11 cellular contexts compared by ENCODE assay signal in the genomic region with DNA sequence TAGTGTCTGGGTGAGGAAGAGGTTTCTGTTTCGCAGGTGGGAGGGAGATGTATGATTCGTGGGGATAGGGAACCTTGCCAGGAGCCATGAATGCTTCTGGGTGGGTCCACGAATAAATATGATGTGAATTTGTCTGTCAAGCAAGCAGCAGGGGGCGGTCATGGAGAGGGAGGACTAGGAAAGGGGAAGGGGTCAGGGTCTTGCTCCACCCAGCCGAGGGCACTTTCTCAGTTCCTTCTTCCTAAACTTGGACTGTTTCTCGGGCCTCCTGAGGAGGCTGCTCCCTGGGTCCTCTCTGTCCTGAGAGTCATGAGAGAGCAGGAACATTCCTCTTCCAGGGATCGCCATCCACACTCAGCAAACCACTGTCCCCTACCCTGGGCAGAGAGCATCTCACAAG.
A peak's percentile ranks its signal among the peaks of the same experiment; 100 is the strongest.
DNase-seq lines count a peak whose midpoint lies in the region; ATAC-seq and TF ChIP-seq lines count a peak whose summit lies in the region.
"Had no signal": no experiment of that assay in that cellular context is flagged by ENCODE, and none has a peak within 500 bp of the region (broad histone marks: within the 10 kb centered on the region; RNA-seq: fewer than 3 reads in every experiment).

No MANE protein-coding gene starts in this region.

- H3K4me1 ChIP-seq in stomach = peaks cover 0 to 23% (median 4%) of the 10 kb centered on the region in 4 donors
- peaks cover 0 to 12% (median 2%) of the 10 kb centered on the region in 4 donors for H3K4me1 ChIP-seq in tibial artery

- TF ChIP-seq CTCF in stomach (IDR thresholded peaks at IDR 0.05) = no peak
- TF ChIP-seq CTCF in tibial artery (IDR thresholded peaks at IDR 0.05) = no peak

- H3K27me3 ChIP-seq in stomach (no peaks in the 10 kb centered on the region), tibial artery (no peaks in the 10 kb centered on the region)

- H3K4me3 ChIP-seq in stomach (no peak overlapping the region), tibial artery (no peak overlapping the region)

- H3K27ac ChIP-seq in stomach (peak overlapping the region in 3 of 5 donors; percentile 7 to 30 (median 27)), tibial artery (no peak overlapping the region)

- peaks cover 18 to 37% of the 10 kb centered on the region in 2 donors for H3K36me3 Mint-ChIP-seq in activated T-cell treated with anti-CD3 and anti-CD28 coated beads, Interleukin-2, amount 50 U/mL, for 72 hours (ENCODE audit: insufficient read depth in 2 of 2)
- peaks cover 38% of the 10 kb centered on the region for H3K36me3 Mint-ChIP-seq in activated T-cell treated with anti-CD3 and anti-CD28 coated beads, Interleukin-2, amount 50 U/mL, for 4 hours (ENCODE audit: insufficient read depth)

- no peak for ATAC-seq in activated T-cell treated with anti-CD3 and anti-CD28 coated beads, Interleukin-2, amount 50 U/mL, for 72 hours (replicated peaks in 1 of 2)
- ATAC-seq in activated T-cell treated with anti-CD3 and anti-CD28 coated beads, Interleukin-2, amount 50 U/mL, for 4 hours = no peak
- ATAC-seq in left ventricle myocardium superior = peak; percentile 49
- no peak for ATAC-seq in HG03175 (IDR thresholded peaks at IDR 0.05; ENCODE audit: unreplicated experiment)

- H3K9me3 ChIP-seq in stomach (no peaks in the 10 kb centered on the region), tibial artery (no peaks in the 10 kb centered on the region)

- H3K4me3 Mint-ChIP-seq in activated T-cell treated with anti-CD3 and anti-CD28 coated beads, Interleukin-2, amount 50 U/mL, for 72 hours = peak overlapping the region; percentile 54
- no peak overlapping the region for H3K4me3 Mint-ChIP-seq in activated T-cell treated with anti-CD3 and anti-CD28 coated beads, Interleukin-2, amount 50 U/mL, for 4 hours
- H3K4me3 Mint-ChIP-seq: nephron progenitor cell had no signal

- H3K27ac Mint-ChIP-seq in activated T-cell treated with anti-CD3 and anti-CD28 coated beads, Interleukin-2, amount 50 U/mL, for 72 hours = peak overlapping the region; percentile 40
- H3K27ac Mint-ChIP-seq: nephron progenitor cell had no signal

- H3K27me3 Mint-ChIP-seq in activated T-cell treated with anti-CD3 and anti-CD28 coated beads, Interleukin-2, amount 50 U/mL, for 72 hours (ENCODE audit: low read depth) = no peaks in the 10 kb centered on the region
- no peaks in the 10 kb centered on the region for H3K27me3 Mint-ChIP-seq in activated T-cell treated with anti-CD3 and anti-CD28 coated beads, Interleukin-2, amount 50 U/mL, for 4 hours (ENCODE audit: low read depth)

- intact Hi-C loops in left ventricle myocardium superior (cut with micrococcal nuclease) = no loop called here
- intact Hi-C loops in stomach (cut with DNase I; ENCODE audit: low total_unique reads) = no loop called here
- intact Hi-C loops in tibial artery (cut with DNase I; ENCODE audit: low total_unique reads) = no loop called here

- peaks cover 7 to 62% (median 40%) of the 10 kb centered on the region in 4 donors for H3K36me3 ChIP-seq in stomach
- peaks cover 0 to 51% (median 38%) of the 10 kb centered on the region in 3 donors for H3K36me3 ChIP-seq in tibial artery

- 55 to 77% (median 69%) methylated on average over 7 of the region's 7 CpGs for WGBS in stomach, 5 donors

- H3K9me3 Mint-ChIP-seq in activated T-cell treated with anti-CD3 and anti-CD28 coated beads, Interleukin-2, amount 50 U/mL, for 72 hours = peaks cover 0 to 1% of the 10 kb centered on the region in 2 donors
- H3K9me3 Mint-ChIP-seq in activated T-cell treated with anti-CD3 and anti-CD28 coated beads, Interleukin-2, amount 50 U/mL, for 4 hours = no peaks in the 10 kb centered on the region
- H3K9me3 Mint-ChIP-seq: nephron progenitor cell had no signal

- no peak for TF ChIP-seq POLR2A in stomach (IDR thresholded peaks at IDR 0.05)

- DNase-seq in activated T-cell treated with anti-CD3 and anti-CD28 coated beads, Interleukin-2, amount 50 U/mL, for 72 hours = no peak
- no peak for DNase-seq in activated T-cell treated with anti-CD3 and anti-CD28 coated beads, Interleukin-2, amount 50 U/mL, for 4 hours
- DNase-seq in RPMI8226 (peak; percentile 35), left ventricle myocardium superior (no peak), stomach (no peak), activated gamma-delta T cell (lab: John Stamatoyannopoulos, UW) (no peak), tibial artery (no peak)
- DNase-seq: HCEC 1CT, NCI-H226, nephron progenitor cell had no signal

- TF ChIP-seq EP300 in stomach (IDR thresholded peaks at IDR 0.05) = no peak

- peaks cover 74% of the 10 kb centered on the region for H3K4me1 Mint-ChIP-seq in activated T-cell treated with anti-CD3 and anti-CD28 coated beads, Interleukin-2, amount 50 U/mL, for 72 hours (ENCODE audit: low read depth)
- peaks cover 48% of the 10 kb centered on the region for H3K4me1 Mint-ChIP-seq in activated T-cell treated with anti-CD3 and anti-CD28 coated beads, Interleukin-2, amount 50 U/mL, for 4 hours (ENCODE audit: low read depth)
- H3K4me1 Mint-ChIP-seq: nephron progenitor cell had no signal

Comparison
In these comparisons a context has a peak if more than half of its experiments do, and no peak if none do; other contexts are left out.
1. H3K27ac ChIP-seq: peak in stomach (3 of 5); none in tibial artery (0 of 2).